ENCODE assay signal across 25 cellular contexts in genomic region chr18:36724169-36724568, GRCh38.
DNase-seq lines count a peak whose midpoint lies in the region; ATAC-seq and TF ChIP-seq lines count a peak whose summit lies in the region.
"Had no signal": no experiment of that assay in that cellular context is flagged by ENCODE, and none has a peak within 500 bp of the region (broad histone marks: within the 10 kb centered on the region; RNA-seq: fewer than 3 reads in every experiment).

No MANE protein-coding gene starts in this region.

- 80% methylated on average over 7 of the region's 7 CpGs for WGBS in right cardiac atrium
- 88% methylated on average over 7 of the region's 7 CpGs for WGBS in smooth muscle cell (ENCODE audit: low lambda C conversion rate)

- peak overlapping the region; percentile 69 for H3K4me2 ChIP-seq in smooth muscle cell
- H3K4me2 ChIP-seq: GM23338, KMS-11 had no signal

- H3K4me1 ChIP-seq in right cardiac atrium (ENCODE audit: control insufficient read depth, insufficient read depth, low read length) (peaks cover 6% of the 10 kb centered on the region), left ventricle myocardium inferior (peaks cover 25% of the 10 kb centered on the region), muscle layer of colon (ENCODE audit: insufficient read depth, low read length) (peaks cover 19% of the 10 kb centered on the region), smooth muscle cell (ENCODE audit: low read depth) (no peaks in the 10 kb centered on the region)
- H3K4me1 ChIP-seq: BE2C, lower lobe of right lung, Peyer's patch had no signal

- TF ChIP-seq CTCF in left ventricle myocardium inferior (IDR thresholded peaks at IDR 0.05; ENCODE audit: borderline replicate concordance) (no peak), smooth muscle cell (IDR thresholded peaks at IDR 0.05; ENCODE audit: borderline replicate concordance, insufficient read depth, poor library complexity, severe bottlenecking) (no peak)

- H3K4me3 ChIP-seq in right cardiac atrium (ENCODE audit: low read length): no peak overlapping the region
- no peak overlapping the region for H3K4me3 ChIP-seq in left ventricle myocardium inferior
- H3K4me3 ChIP-seq in muscle layer of colon (ENCODE audit: low read depth in 1 of 2, low read length in 2 of 2): peak overlapping the region in 1 of 2 donors; percentile 59
- no peak overlapping the region for H3K4me3 ChIP-seq in smooth muscle cell
- H3K4me3 ChIP-seq: GM23338, lower lobe of right lung had no signal

- no peaks in the 10 kb centered on the region for H3F3A ChIP-seq in smooth muscle cell (ENCODE audit: low read depth)

- H3K79me2 ChIP-seq in smooth muscle cell (ENCODE audit: low read depth): no peaks in the 10 kb centered on the region

- H3K9me3 ChIP-seq in right cardiac atrium (ENCODE audit: control insufficient read depth, low read length) (no peaks in the 10 kb centered on the region), left ventricle myocardium inferior (replicated peaks) (no peaks in the 10 kb centered on the region), muscle layer of colon (ENCODE audit: low read length) (no peaks in the 10 kb centered on the region), smooth muscle cell (replicated peaks; ENCODE audit: low read depth) (no peaks in the 10 kb centered on the region)
- H3K9me3 ChIP-seq: BE2C, lower lobe of right lung, Peyer's patch had no signal

- ATAC-seq in right cardiac atrium: no peak
- ATAC-seq in left colon: no peak
- ATAC-seq: activated CD8-positive, alpha-beta T cell treated with anti-CD3 and anti-CD28 coated beads, Interleukin-2, amount 10 ng/mL, durations not matched to agents 7 days and 5 days; GM23338; lower lobe of right lung; stimulated activated effector memory CD8-positive, alpha-beta T cell treated with anti-CD3 and anti-CD28 coated beads, Interleukin-12 subunit alpha, Interleukin-12 subunit beta, amount 100 ng/mL, for 72 hours had no signal

- H2AFZ ChIP-seq in smooth muscle cell (ENCODE audit: low read depth): no peak overlapping the region
- H2AFZ ChIP-seq: GM23338 had no signal

- DNase-seq in right cardiac atrium (no peak), left ventricle myocardium inferior (no peak), smooth muscle cell (lab: John Stamatoyannopoulos, UW; ENCODE audit: unreplicated experiment) (no peak), RPMI8226 (no peak), left colon (no peak), NCI-H748 (lab: John Stamatoyannopoulos, UW; ENCODE audit: unreplicated experiment) (no peak)
- DNase-seq in activated CD4-positive, alpha-beta T cell treated with anti-CD3 and anti-CD28 coated beads, Interleukin-2, amount 50 U/mL, for 4 hours: no peak
- DNase-seq: activated CD4-positive, alpha-beta T cell treated with anti-CD3 and anti-CD28 coated beads for 1 hour; activated CD8-positive, alpha-beta T cell treated with anti-CD3 and anti-CD28 coated beads, Interleukin-2, amount 10 ng/mL, durations not matched to agents 7 days and 5 days; activated effector memory CD4-positive, alpha-beta T cell treated with anti-CD3 and anti-CD28 coated beads, Interleukin-2, amount 50 U/mL, for 16 hours; BE2C; DMS79; effector memory CD4-positive, alpha-beta T cell; GF-D8; kidney; lower lobe of right lung; NCI-H1694; NCI-H524; Peyer's patch; stimulated activated CD4-positive, alpha-beta T cell treated with anti-CD3 and anti-CD28 coated beads, Interleukin-2, amount 100 ng/mL, for 48 hours; T-helper 1 cell had no signal

- no peaks in the 10 kb centered on the region for H4K20me1 ChIP-seq in smooth muscle cell (ENCODE audit: low read depth)

- H3K27ac ChIP-seq in right cardiac atrium (ENCODE audit: low read length) (peak overlapping the region; percentile 31), left ventricle myocardium inferior (replicated peaks) (no peak overlapping the region), muscle layer of colon (ENCODE audit: low read depth, low read length) (peak overlapping the region; percentile 49), smooth muscle cell (ENCODE audit: low read depth) (no peak overlapping the region)
- H3K27ac ChIP-seq: KMS-11, lower lobe of right lung, Peyer's patch had no signal

- no peaks in the 10 kb centered on the region for H3K36me3 ChIP-seq in left ventricle myocardium inferior
- no peaks in the 10 kb centered on the region for H3K36me3 ChIP-seq in muscle layer of colon (ENCODE audit: insufficient read depth, low read length)
- H3K36me3 ChIP-seq in smooth muscle cell (ENCODE audit: low read depth): no peaks in the 10 kb centered on the region
- H3K36me3 ChIP-seq: BE2C, lower lobe of right lung, Peyer's patch had no signal

- H3K27me3 ChIP-seq in right cardiac atrium (ENCODE audit: control insufficient read depth, insufficient read depth) (no peaks in the 10 kb centered on the region), left ventricle myocardium inferior (ENCODE audit: low read depth) (no peaks in the 10 kb centered on the region), muscle layer of colon (ENCODE audit: control insufficient read depth in 1 of 2, insufficient read depth in 2 of 2, low read length in 2 of 2) (no peaks in the 10 kb centered on the region), smooth muscle cell (ENCODE audit: low read depth) (no peaks in the 10 kb centered on the region)
- H3K27me3 ChIP-seq: BE2C, Peyer's patch had no signal

- intact Hi-C loops in right cardiac atrium (cut with DNase I) (no loop called here), left ventricle myocardium inferior (cut with micrococcal nuclease) (no loop called here), left colon (cut with DNase I, micrococcal nuclease) (no loop called here)

- H3K9ac ChIP-seq in muscle layer of colon (ENCODE audit: low read length): peak overlapping the region; percentile 24
- no peak overlapping the region for H3K9ac ChIP-seq in smooth muscle cell (ENCODE audit: low read depth)
- H3K9ac ChIP-seq: KMS-11 had no signal

Comparison
In these comparisons a context has a peak if more than half of its experiments do, and no peak if none do; other contexts are left out.
1. H3K27ac ChIP-seq: peak in right cardiac atrium (single experiment) and muscle layer of colon (single experiment); none in left ventricle myocardium inferior (single experiment) and smooth muscle cell (single experiment).